In the genomic region with DNA sequence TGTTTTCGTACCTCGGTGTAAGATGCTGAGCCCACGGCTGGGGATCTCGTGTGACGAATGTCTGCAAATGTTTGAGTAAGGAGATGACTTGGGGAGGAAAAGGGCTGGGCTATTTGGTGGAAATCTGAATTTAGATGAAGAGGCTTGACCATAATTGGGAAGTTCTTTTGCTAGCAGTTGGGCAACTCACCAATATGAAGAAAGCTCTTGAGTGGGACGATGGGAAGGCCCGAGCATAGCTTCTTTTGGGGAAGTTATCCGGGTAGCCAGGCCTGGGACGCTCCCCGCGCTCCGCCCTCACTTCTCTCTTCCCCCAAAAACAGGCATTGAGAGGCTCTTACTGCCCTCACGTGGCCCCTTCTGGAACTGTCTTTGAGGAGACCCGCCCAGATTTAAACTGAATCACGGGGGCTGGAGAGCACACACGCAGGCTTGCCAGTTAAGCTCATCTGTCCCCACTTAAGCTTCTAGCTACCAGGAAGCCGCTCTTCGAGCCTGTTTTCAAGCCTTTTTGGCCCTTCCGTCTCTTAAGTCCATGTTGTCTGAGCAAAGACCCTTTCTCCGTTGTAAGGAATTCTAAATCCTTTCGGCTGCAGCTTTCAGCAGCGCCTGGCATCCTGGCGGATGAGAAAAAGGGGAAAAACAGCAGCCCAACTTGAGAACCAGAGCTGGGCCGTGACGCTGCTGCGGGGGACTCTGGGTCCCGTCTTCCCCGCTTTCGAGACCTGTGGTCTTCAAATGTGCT, we compare ENCODE assay signal across 8 cellular contexts.
DNase-seq lines count a peak whose midpoint lies in the region; ATAC-seq, FAIRE-seq and TF ChIP-seq lines count a peak whose summit lies in the region.

No MANE protein-coding gene starts in this region.

- H3K4me2 ChIP-seq in astrocyte (ENCODE audit: low read length): peak overlapping the region; percentile 84

- H3K4me1 ChIP-seq in astrocyte (ENCODE audit: insufficient read depth, low read length) (peaks cover 13% of the 10 kb centered on the region), rectal smooth muscle tissue (ENCODE audit: control insufficient read depth, insufficient read depth, low read length) (peaks cover 14% of the 10 kb centered on the region), aorta (ENCODE audit: control insufficient read depth in 1 of 2, insufficient read depth in 2 of 2, low read length in 2 of 2) (no peaks in the 10 kb centered on the region)

- peak overlapping the region; percentile 89 for H2AFZ ChIP-seq in astrocyte (ENCODE audit: low read depth, low read length)

- no peaks in the 10 kb centered on the region for H3K9me3 ChIP-seq in astrocyte (ENCODE audit: insufficient read depth, low read depth, low read length)
- H3K9me3 ChIP-seq in aorta (ENCODE audit: control insufficient read depth, low read length): no peaks in the 10 kb centered on the region

- TF ChIP-seq CTCF in astrocyte (IDR thresholded peaks at IDR 0.05; ENCODE audit: insufficient read depth, low read depth, low read length): peak; percentile 86

- ATAC-seq in GM18498 (IDR thresholded peaks at IDR 0.05; ENCODE audit: unreplicated experiment) (peak; percentile 97), HG02870 (IDR thresholded peaks at IDR 0.05; ENCODE audit: unreplicated experiment) (peak; percentile 93), aorta (ENCODE audit: low FRiP score) (peak; percentile 97)

- H3K27me3 Mint-ChIP-seq in astrocyte (ENCODE audit: low read depth, unreplicated experiment): no peaks in the 10 kb centered on the region

- 0 to 2% methylated on average over 29 of the region's 29 CpGs for WGBS in aorta, 2 donors

- H3K36me3 Mint-ChIP-seq in astrocyte (ENCODE audit: low read depth, unreplicated experiment): no peaks in the 10 kb centered on the region

- peaks cover 8% of the 10 kb centered on the region for H3K4me1 Mint-ChIP-seq in astrocyte (ENCODE audit: low read depth, unreplicated experiment)

- no peaks in the 10 kb centered on the region for H4K20me1 ChIP-seq in astrocyte (ENCODE audit: insufficient read depth, low read length)

- peak; percentile 88 for FAIRE-seq in astrocyte (lab: Jason Lieb, UNC)

- H3K79me2 ChIP-seq in astrocyte (ENCODE audit: insufficient read depth, low read length): no peaks in the 10 kb centered on the region

- intact Hi-C loops in aorta (cut with DNase I): loop anchor here (1.0 to 10.0 kb wide), 6 partner anchors 59 to 464 kb away; no protein-coding TSS in a partner anchor

- H3K36me3 ChIP-seq in astrocyte (ENCODE audit: insufficient read depth, low read length) (peaks cover 3% of the 10 kb centered on the region), rectal smooth muscle tissue (ENCODE audit: control insufficient read depth, insufficient read depth, low read length) (no peaks in the 10 kb centered on the region), aorta (ENCODE audit: control insufficient read depth in 1 of 2, insufficient read depth in 2 of 2, low read length in 1 of 2) (no peaks in the 10 kb centered on the region)

- peak overlapping the region; percentile 44 for H3K4me3 ChIP-seq in astrocyte (ENCODE audit: insufficient read depth, low read depth, low read length)
- H3K4me3 ChIP-seq in rectal smooth muscle tissue (ENCODE audit: low read length): peak overlapping the region; percentile 68
- peak overlapping the region in 1 of 2 donors; percentile 74 for H3K4me3 ChIP-seq in aorta (ENCODE audit: low read length in 2 of 2)

- H3K27me3 ChIP-seq in astrocyte (ENCODE audit: insufficient read depth, low read length): no peaks in the 10 kb centered on the region
- no peaks in the 10 kb centered on the region for H3K27me3 ChIP-seq in rectal smooth muscle tissue (ENCODE audit: control insufficient read depth, insufficient read depth, low read length)
- no peaks in the 10 kb centered on the region for H3K27me3 ChIP-seq in aorta (ENCODE audit: control insufficient read depth in 1 of 2, insufficient read depth in 2 of 2, low read length in 1 of 2)

- peak overlapping the region; percentile 77 for H3K4me3 Mint-ChIP-seq in astrocyte (ENCODE audit: unreplicated experiment)

- peak; percentile 81 for DNase-seq in NCI-H146 treated with DMSO at 0.1 percent for 48 hours (lab: John Stamatoyannopoulos, UW; ENCODE audit: unreplicated experiment)
- DNase-seq in T-helper 2 cell: peak; percentile 42 to 88 (median 70)
- peak; percentile 80 for DNase-seq in astrocyte (ENCODE audit: low read depth)
- peak; percentile 82 for DNase-seq in hepatic stellate cell (ENCODE audit: low spot score)
- DNase-seq in aorta: peak; percentile 96 to 97

- H3K27ac ChIP-seq in astrocyte (ENCODE audit: low read depth, low read length) (peak overlapping the region; percentile 89), rectal smooth muscle tissue (ENCODE audit: low read depth, low read length) (peak overlapping the region; percentile 95), aorta (ENCODE audit: low read depth in 1 of 2, low read length in 2 of 2) (peak overlapping the region; percentile 38 to 95)

- peak overlapping the region; percentile 29 for H3K27ac Mint-ChIP-seq in astrocyte (ENCODE audit: unreplicated experiment)

- H3K9me3 Mint-ChIP-seq in astrocyte (ENCODE audit: unreplicated experiment): no peaks in the 10 kb centered on the region

- peak overlapping the region; percentile 87 for H3K9ac ChIP-seq in astrocyte (ENCODE audit: low read length)
- peak overlapping the region; percentile 32 for H3K9ac ChIP-seq in rectal smooth muscle tissue (ENCODE audit: low read length)
